8 cellular contexts compared by ENCODE assay signal in the genomic region with DNA sequence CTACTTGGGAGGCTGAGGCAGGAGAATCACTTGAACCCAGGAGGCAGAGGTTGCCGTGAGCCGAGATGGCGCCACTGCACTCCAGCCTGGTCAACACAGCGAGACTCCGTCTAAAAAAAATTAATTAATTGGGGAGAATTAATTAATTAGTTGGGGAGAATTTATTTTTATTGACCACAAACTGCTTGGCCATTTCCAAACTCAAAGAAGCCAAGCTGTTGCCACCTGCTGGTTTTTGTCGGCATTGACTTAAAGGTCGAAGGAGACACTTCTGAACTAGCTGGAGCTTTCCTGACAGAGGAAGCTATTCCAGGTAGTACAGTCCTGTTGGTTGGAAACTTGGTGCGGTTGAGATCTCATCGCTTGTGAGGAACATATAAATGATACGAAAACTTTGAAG. TPM values are rescaled to one million over a fixed set of nuclear protein-coding genes. Genes with fewer than 3 reads are reported as not detected.
DNase-seq lines count a peak whose midpoint lies in the region; ATAC-seq and TF ChIP-seq lines count a peak whose summit lies in the region.

No MANE protein-coding gene starts in this region.

- H3K4me3 ChIP-seq in cardiac muscle cell, result no peak overlapping the region
- no peak overlapping the region for H3K4me3 ChIP-seq in right atrium auricular region
- H3K4me3 ChIP-seq in epithelial cell of proximal tubule (ENCODE audit: low read depth, low read length), result no peak overlapping the region
- no peak overlapping the region for H3K4me3 ChIP-seq in spleen

- H3K27me3 ChIP-seq in cardiac muscle cell, result no peaks in the 10 kb centered on the region
- H3K27me3 ChIP-seq in right atrium auricular region, result no peaks in the 10 kb centered on the region
- no peaks in the 10 kb centered on the region for H3K27me3 ChIP-seq in spleen (replicated peaks in 1 of 7)

- H3K4me1 ChIP-seq in cardiac muscle cell (ENCODE audit: low read depth), result no peaks in the 10 kb centered on the region
- no peaks in the 10 kb centered on the region for H3K4me1 ChIP-seq in right atrium auricular region
- H3K4me1 ChIP-seq in spleen, result no peaks in the 10 kb centered on the region

- H3K36me3 ChIP-seq in cardiac muscle cell (no peaks in the 10 kb centered on the region), right atrium auricular region (no peaks in the 10 kb centered on the region), spleen (no peaks in the 10 kb centered on the region)

- H3K9me3 ChIP-seq in cardiac muscle cell (ENCODE audit: low read depth), result no peaks in the 10 kb centered on the region
- no peaks in the 10 kb centered on the region for H3K9me3 ChIP-seq in right atrium auricular region
- no peaks in the 10 kb centered on the region for H3K9me3 ChIP-seq in spleen

- intact Hi-C loops in spleen (cut with DNase I; ENCODE audit: low total_unique reads), result no loop called here

- no peak overlapping the region for H3K27ac ChIP-seq in cardiac muscle cell
- H3K27ac ChIP-seq in right atrium auricular region, result no peak overlapping the region
- no peak overlapping the region for H3K27ac ChIP-seq in spleen

- no peak for ATAC-seq in omental fat pad (ENCODE audit: low FRiP score)

- peak; percentile 56 for TF ChIP-seq CTCF in cardiac muscle cell (IDR thresholded peaks at IDR 0.05; ENCODE audit: low read depth, low read length)
- TF ChIP-seq CTCF in right atrium auricular region (IDR thresholded peaks at IDR 0.05), result peak in 1 of 2 donors; percentile 53
- TF ChIP-seq CTCF in epithelial cell of proximal tubule (conservative IDR thresholded peaks at IDR 0.05; ENCODE audit: low read depth, low read length), result peak; percentile 77
- peak in 6 of 11 experiments; percentile 12 to 40 (median 27) for TF ChIP-seq CTCF in spleen (IDR thresholded peaks at IDR 0.05 in 8 of 11, conservative IDR thresholded peaks at IDR 0.05 in 3 of 11)
- TF ChIP-seq CTCF in omental fat pad (IDR thresholded peaks at IDR 0.05), result no peak

- no peak for TF ChIP-seq POLR2A in spleen (IDR thresholded peaks at IDR 0.05)

- DNase-seq in cardiac muscle cell (ENCODE audit: low read depth in 1 of 2, low spot score in 1 of 2) (peak; percentile 45 to 61), right atrium auricular region (ENCODE audit: low spot score) (no peak), HCEC 1CT (peak; percentile 37), OCI-M1 (lab: John Stamatoyannopoulos, UW) (peak; percentile 74), epithelial cell of proximal tubule (ENCODE audit: low read depth) (no peak), spleen (no peak), omental fat pad (ENCODE audit: low spot score) (no peak), activated T-cell treated with anti-CD3 and anti-CD28 coated beads for 4 hours (no peak)

- 72 to 79% (median 76%) methylated on average over 10 of the region's 10 CpGs for WGBS in spleen, 5 donors

RNA-seq across cellular contexts. Expression of gene MAP1LC3C, which starts 13.1 kb away (rescaled TPM):
- total RNA-seq in cardiac muscle cell (0.11 and 0.18 TPM in 2 replicates), right atrium auricular region (not detected), epithelial cell of proximal tubule (0.12 TPM in 1 of 2 replicates, not detected in the other), spleen (under 1 TPM in 4 of 7 donors, not detected in 3; 0.32 to 0.70 (median 0.65) TPM), omental fat pad (10 to 100 TPM; 10.9 to 41.6 (median 20.2) TPM)
- polyA plus RNA-seq in cardiac muscle cell (not detected in 2 replicates), spleen (under 1 TPM; 0.20 to 0.49 (median 0.38) TPM)

RNA-seq across cellular contexts. Expression of gene BECN2, which starts 28.2 kb away (rescaled TPM):
- not detected in 2 replicates for total RNA-seq in cardiac muscle cell
- polyA plus RNA-seq in cardiac muscle cell, result not detected in 2 replicates
- total RNA-seq in right atrium auricular region, result not detected
- not detected in 2 replicates for total RNA-seq in epithelial cell of proximal tubule
- not detected for total RNA-seq in spleen
- not detected for polyA plus RNA-seq in spleen
- total RNA-seq in omental fat pad, result not detected

Comparison
In these comparisons a context has a peak if more than half of its experiments do, and no peak if none do; other contexts are left out.
1. DNase-seq: peak in cardiac muscle cell (2 of 2), HCEC 1CT (single experiment) and OCI-M1 (single experiment); none in right atrium auricular region (single experiment), epithelial cell of proximal tubule (single experiment), spleen (single experiment), omental fat pad (single experiment) and activated T-cell treated with anti-CD3 and anti-CD28 coated beads for 4 hours (single experiment).
2. CTCF ChIP-seq: peak in cardiac muscle cell (single experiment), epithelial cell of proximal tubule (single experiment) and spleen (6 of 11); none in omental fat pad (0 of 3).
3. RNA of gene MAP1LC3C, which starts 13.1 kb away (total RNA-seq): 10.9 to 41.6 TPM in omental fat pad; 0.32 to 0.70 TPM in spleen, not detected in right atrium auricular region, 0.11 to 0.18 TPM in cardiac muscle cell and 0.12 TPM in epithelial cell of proximal tubule; every median in the first group is over 4 times any median in the second.